In genomic region chr13:43666403-43666802, GRCh38 we compare ENCODE assay signal across 30 cellular contexts.
"Had no signal": no experiment of that assay in that cellular context is flagged by ENCODE, and none has a peak within 500 bp of the region (broad histone marks: within the 10 kb centered on the region; RNA-seq: fewer than 3 reads in every experiment).

No MANE protein-coding gene starts in this region.

- H3K4me3 ChIP-seq: adrenal gland, body of pancreas, esophagus squamous epithelium, gastroesophageal sphincter had no signal

- H3K4me1 ChIP-seq: body of pancreas had no signal

- H3K9me3 ChIP-seq: adrenal gland, body of pancreas, esophagus squamous epithelium, gastroesophageal sphincter had no signal

- H3K36me3 ChIP-seq: adrenal gland, esophagus squamous epithelium, gastroesophageal sphincter had no signal

- H3K27ac ChIP-seq: adrenal gland, body of pancreas, epithelial cell of prostate, esophagus squamous epithelium had no signal

- DNase-seq: activated CD4-positive, alpha-beta memory T cell treated with anti-CD3 and anti-CD28 coated beads for 36 hours; activated CD4-positive, alpha-beta T cell treated with anti-CD3 and anti-CD28 coated beads for 36 hours; activated CD4-positive, alpha-beta T cell treated with anti-CD3 and anti-CD28 coated beads, Interleukin-2, amount 10 ng/mL, durations not matched to agents 24 days and 14 days; activated CD4-positive, CD25-positive, alpha-beta regulatory T cell; activated CD4-positive, CD25-positive, alpha-beta regulatory T cell treated with anti-CD3 and anti-CD28 coated beads, Interleukin-2, amount 50 U/mL, for 72 hours; activated CD8-positive, alpha-beta memory T cell treated with anti-CD3 and anti-CD28 coated beads, Interleukin-2, amount 10 ng/mL, durations not matched to agents 7 days and 5 days; activated CD8-positive, alpha-beta memory T cell treated with anti-CD3 and anti-CD28 coated beads, Interleukin-2, amount 50 U/mL, for 4 hours; activated CD8-positive, alpha-beta T cell treated with anti-CD3 and anti-CD28 coated beads, Interleukin-2, amount 10 ng/mL, durations not matched to agents 7 days and 5 days; activated effector memory CD4-positive, alpha-beta T cell treated with anti-CD3 and anti-CD28 coated beads, Interleukin-2, amount 50 U/mL, for 16 hours; activated naive CD4-positive, alpha-beta T cell treated with anti-CD3 and anti-CD28 coated beads for 36 hours; activated naive CD8-positive, alpha-beta T cell treated with anti-CD3 and anti-CD28 coated beads for 36 hours; activated naive CD8-positive, alpha-beta T cell treated with anti-CD3 and anti-CD28 coated beads, Interleukin-2, amount 50 U/mL, for 24 hours; activated T-cell treated with anti-CD3 and anti-CD28 coated beads, Interleukin-2, amount 50 U/mL, for 1 hour; activated T-cell treated with anti-CD3 and anti-CD28 coated beads, Interleukin-2, amount 50 U/mL, for 48 hours; adrenal gland; amygdala; aorta; body of pancreas; caudate nucleus; effector CD8-positive, alpha-beta T cell; esophagus squamous epithelium; foreskin melanocyte; T-helper 1 cell; T-helper 17 cell; T1000 had no signal

- ATAC-seq: activated CD4-positive, alpha-beta T cell treated with anti-CD3 and anti-CD28 coated beads for 36 hours; activated CD8-positive, alpha-beta memory T cell treated with anti-CD3 and anti-CD28 coated beads, Interleukin-2, amount 10 ng/mL, durations not matched to agents 7 days and 5 days; activated CD8-positive, alpha-beta T cell treated with anti-CD3 and anti-CD28 coated beads, Interleukin-2, amount 10 ng/mL, durations not matched to agents 7 days and 5 days; activated naive CD8-positive, alpha-beta T cell treated with anti-CD3 and anti-CD28 coated beads, Interleukin-2, amount 50 U/mL, for 24 hours; body of pancreas; gastroesophageal sphincter; T-helper 17 cell had no signal

- FAIRE-seq: colon, endometrium, endothelial cell of umbilical vein had no signal

- H3K27me3 ChIP-seq: adrenal gland, body of pancreas, esophagus squamous epithelium, gastroesophageal sphincter had no signal
